In the genomic region with DNA sequence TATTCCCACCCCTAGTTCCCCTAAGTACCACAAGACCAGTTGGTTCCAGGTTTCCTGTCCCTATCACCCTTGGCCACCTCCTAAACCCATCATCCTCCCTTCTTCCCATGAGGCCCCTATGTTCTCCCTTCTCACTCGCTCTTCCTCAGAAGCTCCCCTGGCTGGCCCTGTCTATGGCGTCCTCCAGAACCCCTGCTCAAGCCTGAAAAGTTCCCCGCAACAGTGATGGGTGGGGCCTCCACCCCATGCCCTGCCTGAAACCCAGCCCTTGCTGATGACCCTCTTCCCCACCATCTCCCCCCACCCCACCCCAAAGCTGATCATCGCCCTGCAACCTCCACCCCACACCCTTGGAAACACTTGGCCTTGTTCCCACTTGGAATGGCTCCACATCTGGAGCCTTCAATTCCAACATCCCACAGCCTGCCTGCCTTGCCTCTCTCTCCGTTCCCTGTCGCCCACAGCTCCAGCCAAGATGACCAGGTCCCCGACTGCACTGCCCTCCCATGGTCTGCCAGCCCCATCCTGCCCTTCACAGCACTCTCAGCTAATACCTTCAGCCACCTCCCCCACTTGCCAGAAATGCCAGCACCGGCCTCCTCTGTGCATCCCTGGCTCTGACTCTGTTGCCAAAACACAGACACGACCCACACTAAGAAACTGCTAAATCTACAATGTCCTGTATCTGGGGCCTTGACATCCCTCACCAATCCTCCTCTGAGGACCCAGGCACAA, we compare ENCODE assay signal across 13 cellular contexts. TPM values are rescaled to one million over a fixed set of nuclear protein-coding genes. Genes with fewer than 3 reads are reported as not detected.
DNase-seq lines count a peak whose midpoint lies in the region; ATAC-seq and TF ChIP-seq lines count a peak whose summit lies in the region.
"Had no signal": no experiment of that assay in that cellular context is flagged by ENCODE, and none has a peak within 500 bp of the region (broad histone marks: within the 10 kb centered on the region; RNA-seq: fewer than 3 reads in every experiment).

No MANE protein-coding gene starts in this region.

- no peak overlapping the region for H2AFZ ChIP-seq in hepatocyte

- H3K4me3 ChIP-seq in HEK293 (ENCODE audit: low read depth, low read length) (no peak overlapping the region), hepatocyte (no peak overlapping the region), sigmoid colon (no peak overlapping the region), MG63 (no peak overlapping the region), gastroesophageal sphincter (no peak overlapping the region)

- H3K79me2 ChIP-seq in hepatocyte: no peaks in the 10 kb centered on the region

- TF ChIP-seq CTCF in HEK293 (tag by site-specific recombination; IDR thresholded peaks at IDR 0.05): no peak
- TF ChIP-seq CTCF in hepatocyte (IDR thresholded peaks at IDR 0.05; ENCODE audit: poor library complexity): no peak
- no peak for TF ChIP-seq CTCF in sigmoid colon (IDR thresholded peaks at IDR 0.05)
- no peak for TF ChIP-seq CTCF in gastroesophageal sphincter (IDR thresholded peaks at IDR 0.05)

- no peak overlapping the region for H3K4me3 Mint-ChIP-seq in T-helper 17 cell

- peaks cover 0 to 68% of the 10 kb centered on the region in 2 experiments; a peak in 1 of 3 replicates for H3K36me3 ChIP-seq in HEK293 (ENCODE audit: control insufficient read depth in 2 of 2, insufficient read depth in 1 of 2, low read length in 2 of 2)
- H3K36me3 ChIP-seq in hepatocyte (replicated peaks; ENCODE audit: insufficient read depth, low read depth): no peaks in the 10 kb centered on the region
- H3K36me3 ChIP-seq in sigmoid colon: peaks cover 0 to 66% (median 16%) of the 10 kb centered on the region in 4 donors
- H3K36me3 ChIP-seq in MG63: peaks cover 28% of the 10 kb centered on the region
- H3K36me3 ChIP-seq in gastroesophageal sphincter: peaks cover 0 to 89% of the 10 kb centered on the region in 2 donors

- 90% methylated on average over 9 of the region's 9 CpGs for WGBS in hepatocyte (ENCODE audit: low lambda C conversion rate, missing lambda C conversion rate)
- 26 to 76% methylated on average over 9 of the region's 9 CpGs for WGBS in sigmoid colon, 2 donors
- WGBS in gastroesophageal sphincter (ENCODE audit: low coverage in 1 of 2), 2 donors: 77 to 100% methylated on average over 2 to 8 of the region's 9 CpGs

- H3K4me2 ChIP-seq in hepatocyte: no peak overlapping the region

- POLR2A ChIA-PET in HEK293 (lab: Yijun Ruan, JAX): interaction anchor here (1.3 to 3.3 kb wide), 2 partner anchors 20 to 161 kb away, joined by 3 to 15 read pairs; a partner anchor contains a TSS

- H3K4me1 ChIP-seq in HEK293 (ENCODE audit: control insufficient read depth, insufficient read depth, low read length) (no peaks in the 10 kb centered on the region), hepatocyte (ENCODE audit: insufficient read depth) (peaks cover 22% of the 10 kb centered on the region), sigmoid colon (peaks cover 0 to 9% (median 0%) of the 10 kb centered on the region in 4 donors), gastroesophageal sphincter (peaks cover 0 to 7% (median 0%) of the 10 kb centered on the region in 3 donors)

- TF ChIP-seq POLR2A in sigmoid colon (IDR thresholded peaks at IDR 0.05) (no peak), gastroesophageal sphincter (IDR thresholded peaks at IDR 0.05) (no peak)

- H3K27me3 ChIP-seq in hepatocyte (no peaks in the 10 kb centered on the region), sigmoid colon (no peaks in the 10 kb centered on the region), MG63 (no peaks in the 10 kb centered on the region), gastroesophageal sphincter (no peaks in the 10 kb centered on the region)

- no peaks in the 10 kb centered on the region for H4K20me1 ChIP-seq in hepatocyte (ENCODE audit: insufficient read depth, poor library complexity, severe bottlenecking)

- H3K27me3 Mint-ChIP-seq in T-helper 17 cell: no peaks in the 10 kb centered on the region

- TF ChIP-seq EP300 in sigmoid colon (IDR thresholded peaks at IDR 0.05) (no peak), gastroesophageal sphincter (IDR thresholded peaks at IDR 0.05) (no peak)

- intact Hi-C loops in sigmoid colon (cut with DNase I): no loop called here

- peaks cover 17% of the 10 kb centered on the region for H3K4me1 Mint-ChIP-seq in T-helper 17 cell

- H3K27ac Mint-ChIP-seq in T-helper 17 cell: peak overlapping the region; percentile 87

- no peak for ATAC-seq in T-helper 17 cell
- no peak for ATAC-seq in gastroesophageal sphincter

- H3K36me3 Mint-ChIP-seq in T-helper 17 cell (ENCODE audit: low read depth): peaks cover 26% of the 10 kb centered on the region

- CTCF ChIA-PET in HEK293 (lab: Yijun Ruan, JAX): interaction anchor here (0.6 to 1.2 kb wide), 2 partner anchors 9 to 60 kb away, joined by 5 to 6 read pairs; no protein-coding TSS in a partner anchor

- no peaks in the 10 kb centered on the region for H3K9me2 ChIP-seq in hepatocyte (replicated peaks; ENCODE audit: insufficient read depth)

- H3K27ac ChIP-seq in HEK293 (ENCODE audit: extremely low read depth, low read depth, low read length) (no peak overlapping the region), hepatocyte (peak overlapping the region; percentile 81), sigmoid colon (peak overlapping the region in 1 of 4 donors; percentile 32), gastroesophageal sphincter (no peak overlapping the region)

- H3K9me3 ChIP-seq in HEK293 (ENCODE audit: control insufficient read depth, insufficient read depth, low read depth, low read length): no peaks in the 10 kb centered on the region
- H3K9me3 ChIP-seq in T-helper 17 cell (ENCODE audit: control insufficient read depth, low read length, poor library complexity, severe bottlenecking): no peaks in the 10 kb centered on the region
- H3K9me3 ChIP-seq in hepatocyte (ENCODE audit: low read depth): no peaks in the 10 kb centered on the region
- H3K9me3 ChIP-seq in sigmoid colon: no peaks in the 10 kb centered on the region
- H3K9me3 ChIP-seq in MG63: no peaks in the 10 kb centered on the region
- no peaks in the 10 kb centered on the region for H3K9me3 ChIP-seq in gastroesophageal sphincter

- no peak for DNase-seq in T-helper 17 cell
- no peak for DNase-seq in hepatocyte (ENCODE audit: low spot score)
- peak; percentile 63 for DNase-seq in sigmoid colon
- no peak for DNase-seq in MG63
- no peak for DNase-seq in MV-4-11 (lab: John Stamatoyannopoulos, UW)
- DNase-seq in RKO (ENCODE audit: low spot score): no peak
- DNase-seq: NCI-H1694 treated with DMSO at 0.1 percent for 48 hours, occipital lobe had no signal

TF ChIP-seq in HEK293, 187 proteins besides CTCF, POLR2A, EP300 and RAD21 (continues in another document):
- TF ChIP-seq KLF1 (tag by site-specific recombination; IDR thresholded peaks at IDR 0.05) (peak; percentile 33; the same call in 1 of the 2 replicates), ZNF2 (tag by site-specific recombination; IDR thresholded peaks at IDR 0.05) (no peak), GLIS1 (tag by site-specific recombination; IDR thresholded peaks at IDR 0.05) (0 out of 2 replicates have a peak, but pooled peaks have one; percentile 21), ZSCAN30 (tag by site-specific recombination; IDR thresholded peaks at IDR 0.05) (no peak), SALL2 (tag by site-specific recombination; IDR thresholded peaks at IDR 0.05; ENCODE audit: borderline replicate concordance) (no peak), ZFP41 (tag by site-specific recombination; IDR thresholded peaks at IDR 0.05; ENCODE audit: borderline replicate concordance) (no peak), ZNF707 (tag by site-specific recombination; IDR thresholded peaks at IDR 0.05) (no peak)

RNA-seq across cellular contexts. Expression of a gene that starts 10.5 kb away (rescaled TPM):
- 10 to 100 TPM; 52.4 to 59.6 TPM for total RNA-seq in T-helper 17 cell
- total RNA-seq in hepatocyte: 3.9 and 6.2 TPM in 2 replicates
- 9.3 and 9.8 TPM in 2 replicates for polyA plus RNA-seq in hepatocyte
- 1 to 10 TPM; 2.9 to 7.8 (median 4.1) TPM for total RNA-seq in sigmoid colon
- polyA plus RNA-seq in sigmoid colon: 10 to 100 TPM; 14.1 to 40.8 (median 16.2) TPM
- total RNA-seq in MG63 (2014; rRNA removed; shearing (Covaris generic); ENCODE audit: low replicate concordance): 3.6 and 11.4 TPM in 2 replicates
- 1 to 10 TPM; 2.2 to 4.1 (median 3.8) TPM for total RNA-seq in gastroesophageal sphincter

RNA-seq across cellular contexts. Expression of a gene that starts 20.3 kb away (rescaled TPM):
- total RNA-seq in T-helper 17 cell (10 to 100 TPM; 82.3 to 90.2 TPM), hepatocyte (30.7 and 38.2 TPM in 2 replicates), sigmoid colon (10 to 100 TPM; 54.8 to 58.8 (median 56.9) TPM), gastroesophageal sphincter (10 to 100 TPM; 34.9 to 74.9 (median 55.0) TPM)
- polyA plus RNA-seq in hepatocyte (33.7 and 34.7 TPM in 2 replicates), sigmoid colon (10 to 100 TPM; 38.8 to 49.4 (median 42.6) TPM)
- total RNA-seq in MG63 (2014; rRNA removed; shearing (Covaris generic); ENCODE audit: low replicate concordance): 62.6 and 63.0 TPM in 2 replicates

RNA-seq across cellular contexts. Expression of a gene that starts 20.4 kb away (rescaled TPM):
- total RNA-seq in T-helper 17 cell: under 1 TPM; 0.90 to 0.99 TPM
- total RNA-seq in hepatocyte: not detected in 2 replicates
- polyA plus RNA-seq in hepatocyte: 0.78 and 0.83 TPM in 2 replicates
- under 1 TPM in 2 of 4 donors, not detected in 2; 0.28 to 0.36 TPM for total RNA-seq in sigmoid colon
- under 1 TPM in 1 of 3 donors, not detected in 2; 0.48 TPM for polyA plus RNA-seq in sigmoid colon
- total RNA-seq in MG63 (2014; rRNA removed; shearing (Covaris generic); ENCODE audit: low replicate concordance): not detected in 2 replicates
- 1 to 10 TPM in 1 of 4 donors, under 1 TPM in 1, not detected in 2; 0.46 to 1.3 TPM for total RNA-seq in gastroesophageal sphincter
- total RNA-seq: bronchial epithelial cell, IMR-90, occipital lobe had no signal

RNA-seq across cellular contexts. Expression of a gene that starts 30.0 kb away (rescaled TPM):
- total RNA-seq in T-helper 17 cell: 10 to 100 TPM; 21.4 to 27.1 TPM
- 20.4 and 35.3 TPM in 2 replicates for total RNA-seq in hepatocyte
- 59.8 and 79.0 TPM in 2 replicates for polyA plus RNA-seq in hepatocyte
- total RNA-seq in sigmoid colon: 10 to 100 TPM; 22.5 to 28.8 (median 23.4) TPM
- 10 to 100 TPM; 36.0 to 44.6 (median 42.6) TPM for polyA plus RNA-seq in sigmoid colon
- total RNA-seq in MG63 (2014; rRNA removed; shearing (Covaris generic); ENCODE audit: low replicate concordance): 41.8 and 45.0 TPM in 2 replicates
- total RNA-seq in gastroesophageal sphincter: 10 to 100 TPM; 17.4 to 28.9 (median 21.8) TPM

RNA-seq across cellular contexts. Expression of a gene that starts 39.9 kb away (rescaled TPM):
- under 1 TPM; 0.20 to 0.21 TPM for total RNA-seq in T-helper 17 cell
- total RNA-seq in hepatocyte: 0.80 and 1.3 TPM in 2 replicates
- 1.3 and 1.7 TPM in 2 replicates for polyA plus RNA-seq in hepatocyte
- under 1 TPM in 1 of 4 donors, not detected in 3; 0.16 TPM for total RNA-seq in sigmoid colon
- polyA plus RNA-seq in sigmoid colon: 10 to 100 TPM in 1 of 3 donors, 1 to 10 TPM in 2; 1.2 to 18.8 (median 3.5) TPM
- not detected in 2 replicates for total RNA-seq in MG63 (2014; rRNA removed; shearing (Covaris generic); ENCODE audit: low replicate concordance)
- under 1 TPM; 0.12 to 0.31 (median 0.14) TPM for total RNA-seq in gastroesophageal sphincter
- total RNA-seq: T-helper 2 cell treated with Interferon-gamma antibody and Interleukin-4, amounts not matched to agents 100 ng/mL and 5 ng/mL, for 36 hours had no signal
